ENCODE assay signal across 8 cellular contexts in genomic region chr7:150404785-150405583, GRCh38. TPM values are rescaled to one million over a fixed set of nuclear protein-coding genes. Genes with fewer than 3 reads are reported as not detected.
DNase-seq lines count a peak whose midpoint lies in the region; ATAC-seq and TF ChIP-seq lines count a peak whose summit lies in the region.

No MANE protein-coding gene starts in this region.

- H3K36me3 Mint-ChIP-seq in activated naive CD4-positive, alpha-beta T cell treated with anti-CD3 and anti-CD28 coated beads for 36 hours (ENCODE audit: low read depth) = peaks cover 3% of the 10 kb centered on the region

- no peaks in the 10 kb centered on the region for H3K27me3 Mint-ChIP-seq in activated naive CD4-positive, alpha-beta T cell treated with anti-CD3 and anti-CD28 coated beads for 36 hours (ENCODE audit: low read depth)

- H3K4me1 ChIP-seq in gastroesophageal sphincter = peaks cover 0 to 42% (median 17%) of the 10 kb centered on the region in 3 donors
- H3K4me1 ChIP-seq in subcutaneous abdominal adipose tissue (ENCODE audit: control insufficient read depth in 5 of 5, insufficient read depth in 5 of 5, low read length in 5 of 5) = peaks cover 8 to 32% (median 28%) of the 10 kb centered on the region in 5 donors

- no peaks in the 10 kb centered on the region for H3K27me3 ChIP-seq in gastroesophageal sphincter
- no peaks in the 10 kb centered on the region for H3K27me3 ChIP-seq in subcutaneous abdominal adipose tissue (ENCODE audit: control insufficient read depth in 5 of 5, insufficient read depth in 4 of 5, low read length in 5 of 5)

- no peaks in the 10 kb centered on the region for H3K9me3 Mint-ChIP-seq in activated naive CD4-positive, alpha-beta T cell treated with anti-CD3 and anti-CD28 coated beads for 36 hours

- WGBS in gastroesophageal sphincter (ENCODE audit: low coverage in 1 of 2), 2 donors = 0% methylated on average over 3 of the region's 86 CpGs; no CpG with 5 or more reads in 1 of the 2 donors

- peak overlapping the region; percentile 78 to 79 for H3K4me3 ChIP-seq in gastroesophageal sphincter
- H3K4me3 ChIP-seq in subcutaneous abdominal adipose tissue (ENCODE audit: low read depth in 1 of 5, low read length in 5 of 5) = peak overlapping the region; percentile 78 to 81 (median 79)

- CTCF ChIA-PET in activated naive CD4-positive, alpha-beta T cell treated with anti-CD3 and anti-CD28 coated beads for 36 hours (lab: Charles Lee) = interaction anchor here (0.7 to 3.1 kb wide), 8 partner anchors 9 to 354 kb away, joined by 3 to 18 read pairs (median 3); no protein-coding TSS in a partner anchor

- peak in 3 of 4 experiments; percentile 6 to 51 (median 7) for TF ChIP-seq CTCF in gastroesophageal sphincter (IDR thresholded peaks at IDR 0.05)

- peak overlapping the region; percentile 83 for H3K27ac Mint-ChIP-seq in activated naive CD4-positive, alpha-beta T cell treated with anti-CD3 and anti-CD28 coated beads for 36 hours

- in situ Hi-C loops in KBM-7 (cut with MboI; ENCODE audit: low pct_unique_long_range_greater_than_20kb, low sequenced_read_pairs) = no loop called here

- H3K36me3 ChIP-seq in gastroesophageal sphincter (peaks cover 0 to 24% of the 10 kb centered on the region in 2 donors), subcutaneous abdominal adipose tissue (ENCODE audit: control insufficient read depth in 5 of 5, insufficient read depth in 5 of 5, low read length in 5 of 5) (peaks cover 0 to 11% (median 3%) of the 10 kb centered on the region in 5 donors)

- peak overlapping the region; percentile 49 to 98 (median 90) for H3K9ac ChIP-seq in subcutaneous abdominal adipose tissue (ENCODE audit: low read length in 5 of 5)

- H3K4me3 Mint-ChIP-seq in activated naive CD4-positive, alpha-beta T cell treated with anti-CD3 and anti-CD28 coated beads for 36 hours = peak overlapping the region; percentile 85

- ATAC-seq in GM21619 (IDR thresholded peaks at IDR 0.05; ENCODE audit: unreplicated experiment) (peak; percentile 46), gastroesophageal sphincter (peak; percentile 95)

- H3K27ac ChIP-seq in gastroesophageal sphincter = peak overlapping the region; percentile 91 to 95 (median 93)
- peak overlapping the region; percentile 91 for H3K27ac ChIP-seq in subcutaneous abdominal adipose tissue (ENCODE audit: low read depth, low read length)

- DNase-seq in Daoy (ENCODE audit: low read depth) (peak; percentile 92), KBM-7 (peak; percentile 88), non-pigmented ciliary epithelial cell (ENCODE audit: low read depth) (peak; percentile 35)
- peak; percentile 76 for DNase-seq in activated naive CD4-positive, alpha-beta T cell treated with anti-CD3 and anti-CD28 coated beads for 36 hours

- intact Hi-C loops in activated naive CD4-positive, alpha-beta T cell treated with anti-CD3 and anti-CD28 coated beads for 36 hours (cut with micrococcal nuclease) = loop anchor here (1.0 to 5.0 kb wide), 6 partner anchors 26 to 533 kb away; partner anchors contain the start of genes ATP6V0E2 and ZNF775

- TF ChIP-seq EP300 in gastroesophageal sphincter (IDR thresholded peaks at IDR 0.05) = no peak

- TF ChIP-seq POLR2A in Raji (IDR thresholded peaks at IDR 0.05; ENCODE audit: insufficient read depth, low read depth, low read length) (peak; percentile 68), gastroesophageal sphincter (IDR thresholded peaks at IDR 0.05) (peak; percentile 87 to 90)

- peaks cover 29% of the 10 kb centered on the region for H3K4me1 Mint-ChIP-seq in activated naive CD4-positive, alpha-beta T cell treated with anti-CD3 and anti-CD28 coated beads for 36 hours (ENCODE audit: low read depth)

- H3K9me3 ChIP-seq in gastroesophageal sphincter (no peaks in the 10 kb centered on the region), subcutaneous abdominal adipose tissue (ENCODE audit: control insufficient read depth in 5 of 5, low read length in 5 of 5) (no peaks in the 10 kb centered on the region)

RNA-seq across cellular contexts. Expression of gene ZNF775, which starts 25.9 kb away (rescaled TPM):
- total RNA-seq in Daoy (2014; rRNA removed; shearing (Covaris generic)) = 9.1 and 18.2 TPM in 2 replicates
- total RNA-seq in activated naive CD4-positive, alpha-beta T cell treated with anti-CD3 and anti-CD28 coated beads for 36 hours = 1 to 10 TPM; 4.5 to 5.2 TPM
- 10 to 100 TPM in 2 of 4 donors, 1 to 10 TPM in 2; 5.3 to 12.5 (median 10.5) TPM for total RNA-seq in gastroesophageal sphincter

RNA-seq across cellular contexts. Expression of gene REPIN1, which starts 36.4 kb away (rescaled TPM):
- total RNA-seq in Daoy (2014; rRNA removed; shearing (Covaris generic)) = 129 and 131 TPM in 2 replicates
- total RNA-seq in activated naive CD4-positive, alpha-beta T cell treated with anti-CD3 and anti-CD28 coated beads for 36 hours = 10 to 100 TPM; 45.7 to 49.3 TPM
- total RNA-seq in gastroesophageal sphincter = 100 to 1,000 TPM in 2 of 4 donors, 10 to 100 TPM in 2; 72.7 to 132 (median 102) TPM

RNA-seq across cellular contexts. Expression of gene GIMAP8, which starts 45.4 kb away (rescaled TPM):
- not detected in 2 replicates for total RNA-seq in Daoy (2014; rRNA removed; shearing (Covaris generic))
- 1 to 10 TPM; 9.1 to 9.7 TPM for total RNA-seq in activated naive CD4-positive, alpha-beta T cell treated with anti-CD3 and anti-CD28 coated beads for 36 hours
- total RNA-seq in gastroesophageal sphincter = 10 to 100 TPM in 3 of 4 donors, 1 to 10 TPM in 1; 6.1 to 19.1 (median 12.5) TPM

Comparison
In these comparisons a context has a peak if more than half of its experiments do, and no peak if none do; other contexts are left out.
1. Peak in every context shown above with its lines: DNase-seq, ATAC-seq, H3K4me3 ChIP-seq and H3K27ac ChIP-seq.
2. DNase-seq: peak in every context shown above with its lines; median percentile 92 in Daoy; 88 in KBM-7; 76 in activated naive CD4-positive, alpha-beta T cell treated with anti-CD3 and anti-CD28 coated beads for 36 hours; 35 in non-pigmented ciliary epithelial cell.